ENCODE assay signal across 8 cellular contexts in the genomic region with DNA sequence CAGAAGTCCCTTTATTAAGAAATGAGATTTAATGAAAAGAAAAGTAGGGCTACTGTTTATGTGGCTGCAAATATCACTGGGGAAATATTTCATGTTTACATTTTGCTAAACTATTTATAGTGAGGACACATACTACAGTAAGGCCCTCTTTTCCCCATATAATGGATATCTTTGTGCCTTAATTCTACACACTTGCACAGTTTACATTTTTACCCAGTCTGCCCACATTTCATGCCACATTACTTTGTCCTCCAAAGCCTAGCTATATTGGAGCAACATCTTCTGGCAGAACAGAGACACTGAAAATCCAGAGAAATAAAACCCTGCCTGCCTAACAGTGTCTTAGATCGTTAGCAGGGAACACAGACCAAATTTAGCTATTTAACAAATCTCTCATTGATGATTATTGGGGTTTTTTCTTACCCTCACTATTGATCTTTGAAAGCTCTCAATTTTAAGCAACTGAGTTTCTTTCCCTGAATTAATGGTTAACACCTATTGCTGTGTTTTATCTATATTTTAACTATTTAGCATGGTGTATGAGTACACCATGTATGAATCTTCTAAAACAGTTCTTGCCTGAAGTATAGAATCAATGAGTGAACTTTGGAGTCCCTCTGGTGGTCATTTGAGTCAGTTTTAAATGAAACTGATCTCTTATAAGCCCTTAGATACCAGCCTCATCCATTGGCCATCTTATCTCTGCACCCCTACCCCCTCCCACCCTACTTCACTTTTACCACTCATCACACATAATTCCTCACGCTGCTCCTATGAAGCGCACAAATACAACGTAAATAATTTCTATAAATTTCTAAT.
DNase-seq lines count a peak whose midpoint lies in the region; ATAC-seq and TF ChIP-seq lines count a peak whose summit lies in the region.

No MANE protein-coding gene starts in this region.

- H3K27me3 Mint-ChIP-seq in endodermal cell (ENCODE audit: insufficient read depth): no peaks in the 10 kb centered on the region
- peaks cover 18% of the 10 kb centered on the region for H3K27me3 Mint-ChIP-seq in osteocyte (ENCODE audit: unreplicated experiment)

- peak in 1 of 8 donors; percentile 49 for ATAC-seq in heart right ventricle
- no peak for ATAC-seq in left ventricle myocardium superior
- peak; percentile 85 for ATAC-seq in HG02852 (IDR thresholded peaks at IDR 0.05; ENCODE audit: unreplicated experiment)

- H3K36me3 ChIP-seq in heart right ventricle: no peaks in the 10 kb centered on the region
- H3K36me3 ChIP-seq in endodermal cell (ENCODE audit: control insufficient read depth, insufficient read depth, low read length): no peaks in the 10 kb centered on the region

- H3K27ac Mint-ChIP-seq in endodermal cell (no peak overlapping the region), osteocyte (ENCODE audit: unreplicated experiment) (no peak overlapping the region)

- H3K9me3 Mint-ChIP-seq in endodermal cell (no peaks in the 10 kb centered on the region), osteocyte (ENCODE audit: unreplicated experiment) (peaks cover 4% of the 10 kb centered on the region)

- peaks cover 0 to 2% (median 0%) of the 10 kb centered on the region in 7 donors for H3K27me3 ChIP-seq in heart right ventricle
- H3K27me3 ChIP-seq in endodermal cell (ENCODE audit: control insufficient read depth, insufficient read depth, low read length, poor library complexity, severe bottlenecking): no peaks in the 10 kb centered on the region

- peak in 6 of 9 donors; percentile 14 to 51 (median 36) for TF ChIP-seq CTCF in heart right ventricle (IDR thresholded peaks at IDR 0.05)
- peak; percentile 96 for TF ChIP-seq CTCF in endodermal cell (conservative IDR thresholded peaks at IDR 0.05)
- TF ChIP-seq CTCF in osteocyte (IDR thresholded peaks at IDR 0.05): peak; percentile 69

- DNase-seq in heart right ventricle: no peak
- no peak for DNase-seq in left ventricle myocardium superior
- peak; percentile 28 to 64 for DNase-seq in NCI-H524 (lab: John Stamatoyannopoulos, UW)
- DNase-seq in endodermal cell: no peak
- DNase-seq in osteocyte (ENCODE audit: extremely low spot score, unreplicated experiment): no peak
- DNase-seq in stimulated activated CD4-positive, alpha-beta T cell treated with anti-CD3 and anti-CD28 coated beads, Interleukin-2, amount 100 ng/mL, for 48 hours: no peak
- DNase-seq in stimulated activated CD4-positive, alpha-beta T cell treated with anti-CD3 and anti-CD28 coated beads, Interleukin-4, amount 100 ng/mL, for 24 hours: no peak

- H3K4me1 ChIP-seq in heart right ventricle (peaks cover 0 to 6% (median 0%) of the 10 kb centered on the region in 9 donors), endodermal cell (ENCODE audit: control insufficient read depth, insufficient read depth, low read length) (peaks cover 8% of the 10 kb centered on the region)

- no peaks in the 10 kb centered on the region for H3K9me3 ChIP-seq in heart right ventricle
- no peaks in the 10 kb centered on the region for H3K9me3 ChIP-seq in endodermal cell (ENCODE audit: control insufficient read depth, low read length)

- 47 to 57% methylated on average over 4 of the region's 4 CpGs for WGBS in heart right ventricle, 2 donors
- WGBS in endodermal cell (ENCODE audit: insufficient coverage in 1 of 2, insufficient read length in 1 of 2), 2 experiments: 54 to 86% methylated on average over 1 to 4 of the region's 4 CpGs

- H3K36me3 Mint-ChIP-seq in endodermal cell (ENCODE audit: low read depth) (no peaks in the 10 kb centered on the region), osteocyte (ENCODE audit: unreplicated experiment) (no peaks in the 10 kb centered on the region)

- H3K4me3 ChIP-seq in heart right ventricle: no peak overlapping the region
- no peak overlapping the region for H3K4me3 ChIP-seq in endodermal cell (ENCODE audit: low read length)

- H3K9ac ChIP-seq in endodermal cell (ENCODE audit: extremely low read depth, low read length, poor library complexity, severe bottlenecking): no peak overlapping the region

- H3K27ac ChIP-seq in heart right ventricle (no peak overlapping the region), endodermal cell (ENCODE audit: low read depth, low read length) (no peak overlapping the region)

- H3K4me3 Mint-ChIP-seq in endodermal cell (no peak overlapping the region), osteocyte (ENCODE audit: unreplicated experiment) (no peak overlapping the region)

- peaks cover 28% of the 10 kb centered on the region for H3K4me1 Mint-ChIP-seq in endodermal cell
- H3K4me1 Mint-ChIP-seq in osteocyte (ENCODE audit: unreplicated experiment): peaks cover 43% of the 10 kb centered on the region

- intact Hi-C loops in heart right ventricle (cut with DNase I) (loop anchor here in 1 of 10 donors (5.0 kb wide), 1 partner anchor 1571 kb away; no protein-coding TSS in a partner anchor), left ventricle myocardium superior (cut with micrococcal nuclease) (no loop called here)

Comparison
In these comparisons a context has a peak if more than half of its experiments do, and no peak if none do; other contexts are left out.
1. DNase-seq: peak in NCI-H524 (2 of 2); none in heart right ventricle (0 of 2), left ventricle myocardium superior (single experiment), endodermal cell (single experiment), osteocyte (single experiment), stimulated activated CD4-positive, alpha-beta T cell treated with anti-CD3 and anti-CD28 coated beads, Interleukin-2, amount 100 ng/mL, for 48 hours (0 of 2) and stimulated activated CD4-positive, alpha-beta T cell treated with anti-CD3 and anti-CD28 coated beads, Interleukin-4, amount 100 ng/mL, for 24 hours (single experiment).
2. CTCF ChIP-seq: peak in every context shown above with its lines; median percentile 96 in endodermal cell; 69 in osteocyte; 36 in heart right ventricle.